Comparison of ENCODE assay signal across 1 cellular context in genomic region chr16:728131-728889, GRCh38.
TF ChIP-seq lines count a peak whose summit lies in the region.

No MANE protein-coding gene starts in this region.

TF ChIP-seq in K562, 482 proteins besides CTCF, POLR2A, EP300 and RAD21 (continued from another document and continues in another):
- TF ChIP-seq ATF6 (CRISPR knock-in tag; IDR thresholded peaks at IDR 0.05) (no peak), ZBTB40 (IDR thresholded peaks at IDR 0.05) (no peak), ZBTB40 (CRISPR knock-in tag; IDR thresholded peaks at IDR 0.05) (no peak), ZNF592 (IDR thresholded peaks at IDR 0.05) (no peak), JUND (IDR thresholded peaks at IDR 0.05; ENCODE audit: borderline replicate concordance, low read depth, low read length) (no peak), JUND (tag; IDR thresholded peaks at IDR 0.05; ENCODE audit: borderline replicate concordance, low read depth, low read length) (no peak), BRD9 (IDR thresholded peaks at IDR 0.05; ENCODE audit: low read depth, partially characterized antibody) (no peak), ZNF75A (CRISPR knock-in tag; IDR thresholded peaks at IDR 0.05) (no peak), ELK3 (CRISPR knock-in tag; IDR thresholded peaks at IDR 0.05) (no peak), ZNF140 (CRISPR knock-in tag; IDR thresholded peaks at IDR 0.05) (no peak), RCOR1 (IDR thresholded peaks at IDR 0.05; ENCODE audit: borderline replicate concordance in 1 of 2, low read depth in 2 of 2, low read length in 2 of 2) (no peak), BRF1 (IDR thresholded peaks at IDR 0.05; ENCODE audit: borderline replicate concordance, extremely low read depth, insufficient read length) (no peak), CBFA2T3 (IDR thresholded peaks at IDR 0.05) (no peak), ZNF431 (CRISPR knock-in tag; IDR thresholded peaks at IDR 0.05) (peak; percentile 59; the same call in 1 of the 2 replicates), ETV5 (CRISPR knock-in tag; IDR thresholded peaks at IDR 0.05; ENCODE audit: low read depth) (no peak), TFAP4 (CRISPR knock-in tag; IDR thresholded peaks at IDR 0.05; ENCODE audit: borderline replicate concordance) (peak; percentile 36), RBM17 (IDR thresholded peaks at IDR 0.05; ENCODE audit: borderline replicate concordance, low read depth, low read length) (no peak), ZNF830 (CRISPR knock-in tag; IDR thresholded peaks at IDR 0.05) (no peak), HLTF (IDR thresholded peaks at IDR 0.05) (no peak), E2F3 (CRISPR knock-in tag; IDR thresholded peaks at IDR 0.05) (no peak), HES1 (IDR thresholded peaks at IDR 0.05; ENCODE audit: low read depth) (no peak), PHB2 (IDR thresholded peaks at IDR 0.05; ENCODE audit: low read depth) (no peak), KLF1 (tag; IDR thresholded peaks at IDR 0.05) (no peak), CSDE1 (IDR thresholded peaks at IDR 0.05) (no peak), JUNB (CRISPR knock-in tag; conservative IDR thresholded peaks at IDR 0.05) (no peak), MBD2 (IDR thresholded peaks at IDR 0.05; ENCODE audit: borderline replicate concordance, low read depth) (0 out of 2 replicates have a peak, but pooled peaks have one; percentile 34), SMARCC2 (IDR thresholded peaks at IDR 0.05; ENCODE audit: low read depth) (no peak), SIX5 (IDR thresholded peaks at IDR 0.05; ENCODE audit: borderline replicate concordance in 1 of 2, insufficient read depth in 1 of 2, low read depth in 1 of 2, low read length in 2 of 2) (no peak), CBX3 (IDR thresholded peaks at IDR 0.05; ENCODE audit: borderline replicate concordance in 1 of 2, low read length in 2 of 2) (no peak), PRDM10 (IDR thresholded peaks at IDR 0.05; ENCODE audit: partially characterized antibody) (peak; percentile 81), TSC22D4 (tag; IDR thresholded peaks at IDR 0.05) (no peak), FOSL1 (tag; conservative IDR thresholded peaks at IDR 0.05) (0 out of 2 replicates have a peak, but pooled peaks have one; percentile 15)
